In genomic region chr5:62190931-62191330, GRCh38 we compare ENCODE assay signal across 27 cellular contexts.
"Had no signal": no experiment of that assay in that cellular context is flagged by ENCODE, and none has a peak within 500 bp of the region (broad histone marks: within the 10 kb centered on the region; RNA-seq: fewer than 3 reads in every experiment).

No MANE protein-coding gene starts in this region.

- ATAC-seq: stimulated activated effector memory CD8-positive, alpha-beta T cell treated with anti-CD3 and anti-CD28 coated beads, Interleukin-12 subunit alpha, Interleukin-12 subunit beta, amount 100 ng/mL, for 72 hours; stimulated activated memory B cell treated with anti-CD40 and anti-IgM and Interleukin-4, amounts not matched to agents 10 μg/mL and 1 μg/mL and 100 μg/mL, for 72 hours; stimulated activated naive B cell treated with anti-CD40 and anti-IgM and Interleukin-4, amounts not matched to agents 10 μg/mL and 1 μg/mL and 100 μg/mL, for 72 hours; stimulated activated naive CD8-positive, alpha-beta T cell treated with anti-CD3 and anti-CD28 coated beads, Interleukin-15, amount 100 ng/mL, for 72 hours; stimulated activated naive CD8-positive, alpha-beta T cell treated with anti-CD3 and anti-CD28 coated beads, Interleukin-15, Interleukin-2, amounts not matched to agents 100 U/mL and 50 U/mL, for 24 hours; upper lobe of right lung had no signal

- DNase-seq: stimulated activated CD4-positive, alpha-beta T cell treated with anti-CD3 and anti-CD28 coated beads, Interleukin-2, amount 100 ng/mL, for 48 hours; stimulated activated CD4-positive, alpha-beta T cell treated with anti-CD3 and anti-CD28 coated beads, Interleukin-4, amount 100 ng/mL, for 1 hour; stimulated activated CD4-positive, alpha-beta T cell treated with anti-CD3 and anti-CD28 coated beads, Interleukin-4, amount 100 ng/mL, for 24 hours; stimulated activated CD4-positive, alpha-beta T cell treated with anti-CD3 and anti-CD28 coated beads, Interleukin-4, amount 100 ng/mL, for 4 hours; stimulated activated CD8-positive, alpha-beta memory T cell treated with anti-CD3 and anti-CD28 coated beads, Interleukin-4, amount 100 ng/mL, for 48 hours; stimulated activated naive B cell treated with anti-CD40 and anti-IgM and Interleukin-4, amounts not matched to agents 10 μg/mL and 1 μg/mL and 100 μg/mL, for 72 hours; stimulated activated naive CD4-positive, alpha-beta T cell; stimulated activated naive CD4-positive, alpha-beta T cell treated with Interleukin-2 at 50 U/mL for 16 hours; stimulated activated naive CD8-positive, alpha-beta T cell treated with anti-CD3 and anti-CD28 coated beads, Interleukin-15, amount 100 ng/mL, for 72 hours; stimulated activated naive CD8-positive, alpha-beta T cell treated with anti-CD3 and anti-CD28 coated beads, Interleukin-15, Interleukin-2, amounts not matched to agents 100 U/mL and 50 U/mL, for 24 hours; stomach; substantia nigra; testis; thyroid gland; tibial artery; transverse colon; trophoblast cell; upper lobe of left lung; upper lobe of right lung; uterus had no signal

- H3K27ac ChIP-seq: stomach, suprapubic skin, testis, thoracic aorta, thyroid gland, tibial artery, tibial nerve, transverse colon, upper lobe of left lung, upper lobe of right lung, uterus, vagina had no signal

- H3K4me3 ChIP-seq: stomach, suprapubic skin, testis, thoracic aorta, thyroid gland, tibial artery, tibial nerve, transverse colon, upper lobe of left lung, upper lobe of right lung, uterus, vagina had no signal

- H3K4me1 ChIP-seq: stomach, suprapubic skin, testis, thyroid gland, tibial artery, tibial nerve, transverse colon, upper lobe of left lung, upper lobe of right lung, uterus, vagina had no signal

- FAIRE-seq: urothelium cell line had no signal

- H3K27me3 ChIP-seq: stomach, suprapubic skin, testis, thyroid gland, tibial artery, tibial nerve, transverse colon, upper lobe of left lung, upper lobe of right lung, uterus, vagina had no signal

- H3K9me3 ChIP-seq: suprapubic skin, thyroid gland, upper lobe of left lung, upper lobe of right lung, uterus, vagina had no signal

- H3K36me3 ChIP-seq: stomach, suprapubic skin, thoracic aorta, thyroid gland, tibial artery, tibial nerve, transverse colon, upper lobe of left lung, upper lobe of right lung, uterus, vagina had no signal
